ENCODE assay signal across 13 cellular contexts in genomic region chr20:58605292-58606065, GRCh38. TPM values are rescaled to one million over a fixed set of nuclear protein-coding genes. Genes with fewer than 3 reads are reported as not detected.
A peak's percentile ranks its signal among the peaks of the same experiment; 100 is the strongest.
DNase-seq lines count a peak whose midpoint lies in the region; ATAC-seq, FAIRE-seq and TF ChIP-seq lines count a peak whose summit lies in the region.
"Had no signal": no experiment of that assay in that cellular context is flagged by ENCODE, and none has a peak within 500 bp of the region (broad histone marks: within the 10 kb centered on the region; RNA-seq: fewer than 3 reads in every experiment).

No MANE protein-coding gene starts in this region.

- no peak overlapping the region for H3K4me2 ChIP-seq in H1 (ENCODE audit: insufficient read depth in 1 of 2, low read depth in 2 of 2, low read length in 2 of 2)
- H3K4me2 ChIP-seq in neuronal stem cell (ENCODE audit: insufficient read depth, low read length, poor library complexity, severe bottlenecking) = no peak overlapping the region

- POLR2A ChIA-PET in H1 (lab: Charles Lee; ENCODE audit: partially characterized antibody) = interaction anchor here (1.6 to 2.0 kb wide), 2 partner anchors 13 to 302 kb away, joined by 3 to 6 read pairs; no protein-coding TSS in a partner anchor

- H4K91ac ChIP-seq in H1 (replicated peaks; ENCODE audit: insufficient read length, low read length) = peak overlapping the region; percentile 49
- H4K91ac ChIP-seq in neuronal stem cell (ENCODE audit: low read depth, low read length, poor library complexity) = peak overlapping the region; percentile 81

- H3K23ac ChIP-seq in H1 (ENCODE audit: insufficient read length) (no peak overlapping the region), neuronal stem cell (ENCODE audit: low read depth, low read length, poor library complexity) (no peak overlapping the region)

- DNase-seq in NCI-H82 (lab: John Stamatoyannopoulos, UW) = peak; percentile 20
- DNase-seq in NCI-H82 treated with DMSO at 0.1 percent for 48 hours (lab: John Stamatoyannopoulos, UW; ENCODE audit: unreplicated experiment) = no peak
- DNase-seq in H1 (ENCODE audit: low read depth in 1 of 2, low spot score in 2 of 2) = no peak
- no peak for DNase-seq in neuronal stem cell (ENCODE audit: low spot score)
- no peak for DNase-seq in NCI-H2196 (lab: John Stamatoyannopoulos, UW; ENCODE audit: unreplicated experiment)
- DNase-seq in activated effector memory CD4-positive, alpha-beta T cell treated with Interleukin-2 at 50 U/mL for 16 hours = no peak
- DNase-seq: ACHN; CD4-positive, CD25-positive, alpha-beta regulatory T cell; GOT3 had no signal

- H2BK15ac ChIP-seq in H1 (ENCODE audit: low read length) = peak overlapping the region; percentile 67; the same call in 1 of the 2 replicates
- H2BK15ac ChIP-seq in neuronal stem cell (ENCODE audit: low read length) = peak overlapping the region; percentile 40

- 89% methylated on average over 19 of the region's 19 CpGs; no CpG with 5 or more reads in 1 of the 2 experiments for WGBS in H1 (ENCODE audit: extremely low coverage in 1 of 2, insufficient coverage in 1 of 2, insufficient read length in 1 of 2, insufficient replicate concordance in 2 of 2, low coverage in 1 of 2, low lambda C conversion rate in 2 of 2, missing lambda C conversion rate in 1 of 2), 2 experiments
- no CpG with 5 or more reads among the region's 19 CpGs for WGBS in neuronal stem cell (ENCODE audit: extremely low coverage in 2 of 2, insufficient read length in 2 of 2, insufficient replicate concordance in 1 of 2), 2 donors

- H3K4me3 ChIP-seq in H1 (ENCODE audit: extremely low read depth in 1 of 4, insufficient read depth in 2 of 4, low read depth in 3 of 4, low read length in 4 of 4) (no peak overlapping the region), neuronal stem cell (ENCODE audit: low read length in 2 of 2) (no peak overlapping the region)
- H3K4me3 ChIP-seq: BLaER1 treated with 17β-estradiol and CSF1 and Interleukin-3, amounts not matched to agents 10 nM and 100 nM; HAP-1 had no signal

- H3K27ac ChIP-seq in H1 (ENCODE audit: low read depth, low read length) (no peak overlapping the region), neuronal stem cell (replicated peaks; ENCODE audit: low read length) (no peak overlapping the region)
- H3K27ac ChIP-seq: BLaER1 treated with 17β-estradiol and CSF1 and Interleukin-3, amounts not matched to agents 10 nM and 100 nM had no signal

- H3K9me3 ChIP-seq in H1 (ENCODE audit: insufficient read depth in 2 of 2, low read depth in 1 of 2, low read length in 1 of 2) = no peaks in the 10 kb centered on the region; a peak in 1 of 4 replicates
- H3K9me3 ChIP-seq in neuronal stem cell (replicated peaks in 1 of 2; ENCODE audit: control insufficient read depth in 2 of 2, insufficient read depth in 1 of 2, low read depth in 1 of 2, low read length in 2 of 2) = no peaks in the 10 kb centered on the region
- H3K9me3 ChIP-seq: BLaER1 treated with 17β-estradiol and CSF1 and Interleukin-3, amounts not matched to agents 10 nM and 100 nM; HAP-1 had no signal

- no peak overlapping the region for H3K56ac ChIP-seq in H1 (replicated peaks; ENCODE audit: insufficient read length, low read depth, low read length)

- no peak for TF ChIP-seq RAD21 in H1 (IDR thresholded peaks at IDR 0.05 in 1 of 2, conservative IDR thresholded peaks at IDR 0.05 in 1 of 2; ENCODE audit: low read depth in 2 of 2, low read length in 2 of 2)

- H3K79me1 ChIP-seq in H1 (ENCODE audit: low read depth, low read length) (no peaks in the 10 kb centered on the region), neuronal stem cell (ENCODE audit: low read depth, low read length) (no peaks in the 10 kb centered on the region)

- no peaks in the 10 kb centered on the region for H3K79me2 ChIP-seq in H1 (ENCODE audit: control insufficient read depth in 1 of 2, insufficient read depth in 2 of 2, low read length in 2 of 2)

- H3K14ac ChIP-seq in H1 (ENCODE audit: insufficient read length) (no peak overlapping the region), neuronal stem cell (ENCODE audit: low read length) (no peak overlapping the region)

- TF ChIP-seq POLR2A in H1 (IDR thresholded peaks at IDR 0.05; ENCODE audit: control extremely low read depth in 1 of 2, low read depth in 2 of 2, low read length in 2 of 2) = no peak

- H3K4ac ChIP-seq in H1 (replicated peaks; ENCODE audit: insufficient read length, low read depth, low read length) = peak overlapping the region; percentile 19
- H3K4ac ChIP-seq in neuronal stem cell (ENCODE audit: low read length) = peak overlapping the region; percentile 13

- TF ChIP-seq CTCF in H1 (IDR thresholded peaks at IDR 0.05; ENCODE audit: control extremely low read depth in 1 of 3, insufficient read depth in 1 of 3, low read depth in 1 of 3, low read length in 3 of 3) = no peak

- H4K8ac ChIP-seq in H1 (ENCODE audit: extremely low read depth, insufficient read depth, low read length) (no peak overlapping the region; the same call in 1 of the 2 replicates), neuronal stem cell (ENCODE audit: low read depth, low read length) (no peak overlapping the region)

- no peaks in the 10 kb centered on the region for H3K23me2 ChIP-seq in H1 (ENCODE audit: low read depth, low read length)

- no peaks in the 10 kb centered on the region; a peak in 1 of 7 replicates for H3K4me1 ChIP-seq in H1 (replicated peaks in 1 of 4; ENCODE audit: control insufficient read depth in 3 of 4, insufficient read depth in 4 of 4, low read length in 3 of 4)
- H3K4me1 ChIP-seq in neuronal stem cell (ENCODE audit: control insufficient read depth in 2 of 2, insufficient read depth in 1 of 2, low read depth in 1 of 2, low read length in 2 of 2) = peaks cover 0 to 4% of the 10 kb centered on the region in 2 donors
- H3K4me1 ChIP-seq: HAP-1 had no signal

- no peak for TF ChIP-seq EP300 in H1 (IDR thresholded peaks at IDR 0.05; ENCODE audit: borderline replicate concordance in 1 of 2, low read depth in 2 of 2, low read length in 2 of 2)

- no peak for ATAC-seq in HG03432 (IDR thresholded peaks at IDR 0.05; ENCODE audit: unreplicated experiment)
- ATAC-seq: HepG2 had no signal

- H2BK5ac ChIP-seq in H1 (ENCODE audit: low read depth, low read length) (0 out of 2 replicates have a peak overlapping the region, but pooled peaks have one; percentile 16), neuronal stem cell (ENCODE audit: low read length) (peak overlapping the region; percentile 77)

- no peak overlapping the region for H3K9ac ChIP-seq in H1 (replicated peaks in 1 of 4; ENCODE audit: extremely low read depth in 1 of 4, low read depth in 3 of 4, low read length in 3 of 4)
- H3K9ac ChIP-seq in neuronal stem cell (ENCODE audit: low read depth, low read length, poor library complexity) = peak overlapping the region; percentile 44

- peak overlapping the region; percentile 78; the same call in 1 of the 2 replicates for H2BK12ac ChIP-seq in H1 (ENCODE audit: low read depth, low read length)
- no peak overlapping the region for H2BK12ac ChIP-seq in neuronal stem cell (ENCODE audit: low read length)

- FAIRE-seq in H1 (lab: Jason Lieb, UNC) = no peak
- FAIRE-seq: HepG2 had no signal

- H2AFZ ChIP-seq in H1 (ENCODE audit: low read length) (peak overlapping the region; percentile 57; the same call in 1 of the 2 replicates), neuronal stem cell (ENCODE audit: low read length) (no peak overlapping the region)

- no peak overlapping the region for H2BK120ac ChIP-seq in H1 (replicated peaks; ENCODE audit: low read depth, low read length)
- no peak overlapping the region for H2BK120ac ChIP-seq in neuronal stem cell (ENCODE audit: low read depth, low read length)

- no peak overlapping the region for H2AK5ac ChIP-seq in H1 (ENCODE audit: low read depth, low read length)
- peak overlapping the region; percentile 65 for H2AK5ac ChIP-seq in neuronal stem cell (ENCODE audit: low read depth, low read length)

- H4K5ac ChIP-seq in H1 (ENCODE audit: insufficient read length, low read depth, low read length) = no peak overlapping the region

- CTCF ChIA-PET in H1 (lab: Charles Lee; ENCODE audit: partially characterized antibody) = interaction anchor here (1.4 to 1.5 kb wide), 2 partner anchors 15 to 124 kb away, joined by 3 to 4 read pairs; no protein-coding TSS in a partner anchor

- H3K27me3 ChIP-seq in H1 (replicated peaks in 1 of 4; ENCODE audit: control insufficient read depth in 3 of 4, extremely low read depth in 1 of 4, insufficient read depth in 3 of 4, low read length in 3 of 4) = no peaks in the 10 kb centered on the region; a peak in 2 of 7 replicates
- peaks cover 0 to 23% (median 0%) of the 10 kb centered on the region in 3 experiments for H3K27me3 ChIP-seq in neuronal stem cell (ENCODE audit: control insufficient read depth in 3 of 3, insufficient read depth in 3 of 3, low read depth in 1 of 3, low read length in 3 of 3)
- H3K27me3 ChIP-seq: BLaER1 treated with 17β-estradiol and CSF1 and Interleukin-3, amounts not matched to agents 10 nM and 100 nM had no signal

- peak overlapping the region; percentile 35; the same call in 1 of the 2 replicates for H2BK20ac ChIP-seq in H1 (ENCODE audit: low read length)

- H3K18ac ChIP-seq in H1 (ENCODE audit: extremely low read depth, low read length) = no peak overlapping the region
- H3K18ac ChIP-seq in neuronal stem cell (ENCODE audit: low read length) = peak overlapping the region; percentile 86

- H4K20me1 ChIP-seq in H1 (replicated peaks in 1 of 2; ENCODE audit: control insufficient read depth in 1 of 2, insufficient read depth in 2 of 2, low read length in 2 of 2) = no peaks in the 10 kb centered on the region

- H3K36me3 ChIP-seq in H1 (ENCODE audit: control insufficient read depth in 2 of 4, insufficient read depth in 4 of 4, low read length in 3 of 4) (no peaks in the 10 kb centered on the region), neuronal stem cell (replicated peaks in 1 of 2; ENCODE audit: control insufficient read depth in 2 of 2, insufficient read depth in 2 of 2, low read length in 2 of 2) (no peaks in the 10 kb centered on the region)
- H3K36me3 ChIP-seq: BLaER1 treated with 17β-estradiol and CSF1 and Interleukin-3, amounts not matched to agents 10 nM and 100 nM; HAP-1 had no signal

RNA-seq across cellular contexts. Expression of gene STX16, which starts 45.6 kb away (rescaled TPM):
- 61.6 and 64.4 TPM in 2 replicates for total RNA-seq in H1 (2021; fragmentation: NEBNext Ultra II Directional; extraction: Animal tissue kit (Norgen Biotek cat#: 25700))
- polyA plus RNA-seq in H1 (2011; rRNA removed) = 45.2 and 45.3 TPM in 2 replicates
- 87.2 TPM for polyA plus RNA-seq in H1 (2011; cell fraction: cytosol; rRNA removed)
- polyA plus RNA-seq in H1 (2011; cell fraction: nucleus; rRNA removed) = 65.1 TPM
- polyA plus RNA-seq in H1 (2012, experiment 1 of 2) = 67.7 to 88.0 TPM (median 78.0 TPM) in 4 replicates
- polyA plus RNA-seq in H1 (2012, experiment 2 of 2) = 9.0 TPM
- polyA plus RNA-seq in H1 (2013, experiment 1 of 2) = 60.8 TPM
- 50.5 TPM for polyA plus RNA-seq in H1 (2013, experiment 2 of 2)
- 45.0 and 48.5 TPM in 2 replicates for polyA minus RNA-seq in H1 (2011; rRNA and poly(A)+ RNA removed)
- polyA minus RNA-seq in H1 (2011; cell fraction: cytosol; rRNA and poly(A)+ RNA removed) = 32.7 TPM
- polyA minus RNA-seq in H1 (2011; cell fraction: nucleus; rRNA and poly(A)+ RNA removed) = 46.7 TPM
- polyA plus RNA-seq in neuronal stem cell (2013, experiment 1 of 2) = 45.1 TPM
- polyA plus RNA-seq in neuronal stem cell (2013, experiment 2 of 2) = 45.7 TPM
